Comparison of ENCODE assay signal across 14 cellular contexts in genomic region chr15:28933710-28934445, GRCh38. TPM values are rescaled to one million over a fixed set of nuclear protein-coding genes. Genes with fewer than 3 reads are reported as not detected.
A peak's percentile ranks its signal among the peaks of the same experiment; 100 is the strongest.
DNase-seq lines count a peak whose midpoint lies in the region; ATAC-seq and TF ChIP-seq lines count a peak whose summit lies in the region.
"Had no signal": no experiment of that assay in that cellular context is flagged by ENCODE, and none has a peak within 500 bp of the region (broad histone marks: within the 10 kb centered on the region; RNA-seq: fewer than 3 reads in every experiment).

No MANE protein-coding gene starts in this region.

- H3K4me2 ChIP-seq in neural progenitor cell (no peak overlapping the region), hepatocyte (no peak overlapping the region)

- H3K9me3 ChIP-seq in neural progenitor cell (ENCODE audit: low read depth) (no peaks in the 10 kb centered on the region), hepatocyte (ENCODE audit: low read depth) (no peaks in the 10 kb centered on the region)
- H3K9me3 ChIP-seq: transverse colon had no signal

- no peaks in the 10 kb centered on the region for H3K9me2 ChIP-seq in hepatocyte (replicated peaks; ENCODE audit: insufficient read depth)

- H3K36me3 Mint-ChIP-seq in T-cell: peaks cover 19% of the 10 kb centered on the region
- H3K36me3 Mint-ChIP-seq in chondrocyte (ENCODE audit: low read depth): peaks cover 3% of the 10 kb centered on the region
- H3K36me3 Mint-ChIP-seq in neural progenitor cell: peaks cover 28% of the 10 kb centered on the region
- H3K36me3 Mint-ChIP-seq in progenitor cell of endocrine pancreas (ENCODE audit: insufficient read depth): peaks cover under 1% of the 10 kb centered on the region

- CTCF ChIA-PET in T-cell (lab: Charles Lee): no interaction called here

- peak in 1 of 4 experiments; percentile 20 for ATAC-seq in T-cell (replicated peaks in 1 of 4)
- no peak for ATAC-seq in GM18867 (IDR thresholded peaks at IDR 0.05; ENCODE audit: unreplicated experiment)

- H3K4me1 ChIP-seq in neural progenitor cell: no peaks in the 10 kb centered on the region
- no peaks in the 10 kb centered on the region for H3K4me1 ChIP-seq in hepatocyte (ENCODE audit: insufficient read depth)
- H3K4me1 ChIP-seq: breast epithelium, transverse colon had no signal

- H3K27ac Mint-ChIP-seq in T-cell (peak overlapping the region; percentile 61 to 94), chondrocyte (ENCODE audit: unreplicated experiment) (no peak overlapping the region), neural progenitor cell (peak overlapping the region; percentile 25), progenitor cell of endocrine pancreas (no peak overlapping the region)

- WGBS in hepatocyte (ENCODE audit: low lambda C conversion rate, missing lambda C conversion rate): 68% methylated on average over 9 of the region's 9 CpGs

- no peaks in the 10 kb centered on the region for H3F3A ChIP-seq in neural progenitor cell (ENCODE audit: low read depth)

- TF ChIP-seq CTCF in chondrocyte (IDR thresholded peaks at IDR 0.05) (no peak), neural progenitor cell (IDR thresholded peaks at IDR 0.05) (no peak), hepatocyte (IDR thresholded peaks at IDR 0.05; ENCODE audit: poor library complexity) (no peak), progenitor cell of endocrine pancreas (IDR thresholded peaks at IDR 0.05; ENCODE audit: unreplicated experiment) (no peak)

- DNase-seq in ELF-1 (ENCODE audit: low read depth, low spot score) (peak; percentile 27), T-cell (no peak), chondrocyte (ENCODE audit: low spot score) (peak; percentile 56), neural progenitor cell (ENCODE audit: low spot score) (peak; percentile 38), hepatocyte (ENCODE audit: low spot score) (no peak), progenitor cell of endocrine pancreas (ENCODE audit: low spot score, unreplicated experiment) (no peak)
- DNase-seq: activated CD4-positive, alpha-beta T cell treated with anti-CD3 and anti-CD28 coated beads for 4 hours; EL; NCI-H1930; stimulated activated CD4-positive, alpha-beta T cell treated with anti-CD3 and anti-CD28 coated beads, Interleukin-1b, Interleukin-23, amount 100 ng/mL, for 48 hours; transverse colon had no signal

- H3K4me3 ChIP-seq in neural progenitor cell: no peak overlapping the region
- H3K4me3 ChIP-seq in hepatocyte: no peak overlapping the region
- H3K4me3 ChIP-seq: BLaER1 treated with 17β-estradiol and CSF1 and Interleukin-3, amounts not matched to agents 10 nM and 100 nM; breast epithelium; transverse colon had no signal

- peaks cover 37% of the 10 kb centered on the region for H4K20me1 ChIP-seq in neural progenitor cell (ENCODE audit: low read depth)
- no peaks in the 10 kb centered on the region for H4K20me1 ChIP-seq in hepatocyte (ENCODE audit: insufficient read depth, poor library complexity, severe bottlenecking)

- POLR2A ChIA-PET in T-cell (lab: Charles Lee): no interaction called here

- H3K79me2 ChIP-seq in neural progenitor cell (ENCODE audit: low read depth) (peaks cover 7% of the 10 kb centered on the region), hepatocyte (no peaks in the 10 kb centered on the region)

- peaks cover 70 to 77% (median 74%) of the 10 kb centered on the region in 3 donors for H3K4me1 Mint-ChIP-seq in T-cell
- peaks cover 2% of the 10 kb centered on the region for H3K4me1 Mint-ChIP-seq in chondrocyte (ENCODE audit: low read depth)
- peaks cover 27% of the 10 kb centered on the region for H3K4me1 Mint-ChIP-seq in neural progenitor cell
- H3K4me1 Mint-ChIP-seq in progenitor cell of endocrine pancreas (ENCODE audit: low read depth): no peaks in the 10 kb centered on the region

- H3K27me3 ChIP-seq in neural progenitor cell (no peaks in the 10 kb centered on the region), hepatocyte (no peaks in the 10 kb centered on the region)
- H3K27me3 ChIP-seq: breast epithelium, transverse colon had no signal

- H3K9me3 Mint-ChIP-seq in T-cell (no peaks in the 10 kb centered on the region), chondrocyte (ENCODE audit: low read depth) (no peaks in the 10 kb centered on the region), neural progenitor cell (peaks cover 16% of the 10 kb centered on the region), progenitor cell of endocrine pancreas (ENCODE audit: low read depth) (no peaks in the 10 kb centered on the region)

- H2AFZ ChIP-seq in neural progenitor cell (replicated peaks) (no peak overlapping the region), hepatocyte (no peak overlapping the region)

- H3K9ac ChIP-seq in neural progenitor cell: no peak overlapping the region
- H3K9ac ChIP-seq: BLaER1 treated with 17β-estradiol and CSF1 and Interleukin-3, amounts not matched to agents 10 nM and 100 nM had no signal

- H3K36me3 ChIP-seq in neural progenitor cell (no peaks in the 10 kb centered on the region), hepatocyte (replicated peaks; ENCODE audit: insufficient read depth, low read depth) (no peaks in the 10 kb centered on the region)
- H3K36me3 ChIP-seq: breast epithelium, transverse colon had no signal

- H3K27me3 Mint-ChIP-seq in T-cell (no peaks in the 10 kb centered on the region), chondrocyte (ENCODE audit: low read depth) (no peaks in the 10 kb centered on the region), neural progenitor cell (ENCODE audit: insufficient read depth, low read depth) (peaks cover 3% of the 10 kb centered on the region), progenitor cell of endocrine pancreas (no peaks in the 10 kb centered on the region)

- H3K4me3 Mint-ChIP-seq in T-cell: peak overlapping the region in 1 of 3 donors; percentile 53
- H3K4me3 Mint-ChIP-seq in chondrocyte (ENCODE audit: unreplicated experiment): no peak overlapping the region
- H3K4me3 Mint-ChIP-seq in neural progenitor cell: no peak overlapping the region
- no peak overlapping the region for H3K4me3 Mint-ChIP-seq in progenitor cell of endocrine pancreas (ENCODE audit: low read depth)

- H3K27ac ChIP-seq in neural progenitor cell: no peak overlapping the region
- H3K27ac ChIP-seq in hepatocyte: no peak overlapping the region
- H3K27ac ChIP-seq: BLaER1 treated with 17β-estradiol and CSF1 and Interleukin-3, amounts not matched to agents 10 nM and 100 nM; breast epithelium; transverse colon had no signal

RNA-seq across cellular contexts. Expression of gene APBA2, which starts 48.1 kb away (rescaled TPM):
- total RNA-seq in T-cell: 100 to 1,000 TPM in 2 of 5 donors, 10 to 100 TPM in 3; 78.9 to 118 (median 94.9) TPM
- 26.4 to 30.4 TPM (median 28.7 TPM) in 3 replicates for total RNA-seq in chondrocyte
- total RNA-seq in neural progenitor cell (ENCODE audit: low replicate concordance): 35.8 and 70.4 TPM in 2 replicates
- 8.9 and 10.1 TPM in 2 replicates for total RNA-seq in hepatocyte
- 6.1 and 8.4 TPM in 2 replicates for polyA plus RNA-seq in hepatocyte
- 37.1 and 41.0 TPM in 2 replicates for total RNA-seq in progenitor cell of endocrine pancreas

Comparison
In these comparisons a context has a peak if more than half of its experiments do, and no peak if none do; other contexts are left out.
1. DNase-seq: peak in ELF-1 (single experiment), chondrocyte (single experiment) and neural progenitor cell (single experiment); none in T-cell (0 of 34), hepatocyte (single experiment) and progenitor cell of endocrine pancreas (single experiment).
2. H3K27ac Mint-ChIP-seq: peak in T-cell (2 of 2) and neural progenitor cell (single experiment); none in chondrocyte (single experiment) and progenitor cell of endocrine pancreas (single experiment).